ENCODE assay signal across 6 cellular contexts in the genomic region with DNA sequence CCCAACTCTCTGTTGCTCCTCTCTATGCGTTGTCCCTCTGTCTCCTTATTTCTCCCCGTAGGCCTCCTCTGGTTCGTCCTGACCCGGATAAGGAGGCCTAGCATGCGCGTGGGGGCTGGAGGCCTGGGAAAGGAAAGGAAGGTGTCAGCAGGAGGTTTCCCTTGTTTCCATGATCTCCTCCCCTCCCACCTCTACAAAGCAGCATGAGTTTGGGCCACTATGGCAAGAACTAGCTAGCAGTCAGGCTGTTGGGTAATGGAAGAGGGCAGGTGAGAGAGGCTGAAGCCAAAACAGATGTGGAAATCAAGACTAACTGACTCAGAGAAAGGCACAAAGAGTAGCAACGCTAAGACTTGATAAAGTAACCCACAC. TPM values are rescaled to one million over a fixed set of nuclear protein-coding genes. Genes with fewer than 3 reads are reported as not detected.
DNase-seq lines count a peak whose midpoint lies in the region; ATAC-seq and TF ChIP-seq lines count a peak whose summit lies in the region.

No MANE protein-coding gene starts in this region.

- H3K36me3 Mint-ChIP-seq in brain (peaks cover 3% of the 10 kb centered on the region), natural killer cell (no peaks in the 10 kb centered on the region)

- H3K27me3 Mint-ChIP-seq in brain (peaks cover 19% of the 10 kb centered on the region), natural killer cell (ENCODE audit: low read depth in 2 of 2) (peaks cover 0 to 8% of the 10 kb centered on the region in 2 donors)

- ATAC-seq in natural killer cell (no peak), GM18909 (IDR thresholded peaks at IDR 0.05; ENCODE audit: poor library complexity, unreplicated experiment) (no peak), GM18868 (IDR thresholded peaks at IDR 0.05; ENCODE audit: unreplicated experiment) (no peak)

- peak overlapping the region; percentile 89 to 95 (median 90) for H3K4me3 Mint-ChIP-seq in brain
- peak overlapping the region; percentile 92 for H3K4me3 Mint-ChIP-seq in natural killer cell

- peaks cover 45% of the 10 kb centered on the region for H3K4me1 Mint-ChIP-seq in brain
- H3K4me1 Mint-ChIP-seq in natural killer cell, result peaks cover 9 to 27% of the 10 kb centered on the region in 2 donors

- intact Hi-C loops in natural killer cell (cut with micrococcal nuclease), result no loop called here

- no peak for DNase-seq in HAP-1 (ENCODE audit: low spot score in 2 of 2)
- no peak for DNase-seq in natural killer cell
- no peak for DNase-seq in GOT3 (lab: John Stamatoyannopoulos, UW)

- H3K9me3 Mint-ChIP-seq in brain (no peaks in the 10 kb centered on the region), natural killer cell (no peaks in the 10 kb centered on the region)

- peaks cover 7% of the 10 kb centered on the region for H3K4me1 ChIP-seq in HAP-1

- TF ChIP-seq CTCF in brain (conservative IDR thresholded peaks at IDR 0.05), result no peak
- TF ChIP-seq CTCF in natural killer cell (IDR thresholded peaks at IDR 0.05), result no peak

- no peaks in the 10 kb centered on the region for H3K36me3 ChIP-seq in HAP-1 (replicated peaks)

- peak overlapping the region; percentile 81 to 97 (median 95) for H3K27ac Mint-ChIP-seq in brain
- peak overlapping the region; percentile 45 to 83 for H3K27ac Mint-ChIP-seq in natural killer cell

- H3K4me3 ChIP-seq in HAP-1, result peak overlapping the region; percentile 64

- in situ Hi-C loops in HAP-1 (cut with MboI; ENCODE audit: low sequenced_read_pairs), result no loop called here

- no peaks in the 10 kb centered on the region for H3K9me3 ChIP-seq in HAP-1

- H3K27me3 ChIP-seq in HAP-1 (ENCODE audit: low read depth), result no peaks in the 10 kb centered on the region

RNA-seq across cellular contexts. Expression of a gene that starts 0.7 kb away (rescaled TPM):
- polyA plus RNA-seq in brain (ENCODE audit: insufficient read depth, low read depth, low replicate concordance), result 54.0 TPM
- 1 to 10 TPM; 2.5 to 5.8 (median 3.0) TPM for total RNA-seq in natural killer cell

RNA-seq across cellular contexts. Expression of a gene that starts 9.3 kb away (rescaled TPM):
- 1.7 TPM for polyA plus RNA-seq in brain (ENCODE audit: insufficient read depth, low read depth, low replicate concordance)
- 10 to 100 TPM in 1 of 3 donors, 1 to 10 TPM in 2; 4.8 to 14.5 (median 5.7) TPM for total RNA-seq in natural killer cell

RNA-seq across cellular contexts. Expression of a gene that starts 18.6 kb away (rescaled TPM):
- polyA plus RNA-seq in brain (ENCODE audit: insufficient read depth, low read depth, low replicate concordance), result 23.9 TPM
- 1 to 10 TPM; 1.0 to 1.7 (median 1.2) TPM for total RNA-seq in natural killer cell

RNA-seq across cellular contexts. Expression of a gene that starts 18.8 kb away (rescaled TPM):
- polyA plus RNA-seq in brain (ENCODE audit: insufficient read depth, low read depth, low replicate concordance), result 91.9 TPM
- total RNA-seq in natural killer cell, result 10 to 100 TPM; 52.3 to 54.2 (median 52.9) TPM

RNA-seq across cellular contexts. Expression of a gene that starts 28.7 kb away (rescaled TPM):
- polyA plus RNA-seq in brain (ENCODE audit: insufficient read depth, low read depth, low replicate concordance), result not detected
- total RNA-seq in natural killer cell, result 1 to 10 TPM in 2 of 3 donors, not detected in 1; 2.6 to 3.8 TPM
